In genomic region chr4:8428288-8429097, GRCh38 we compare ENCODE assay signal across 8 cellular contexts. TPM values are rescaled to one million over a fixed set of nuclear protein-coding genes. Genes with fewer than 3 reads are reported as not detected.
DNase-seq lines count a peak whose midpoint lies in the region; ATAC-seq, FAIRE-seq and TF ChIP-seq lines count a peak whose summit lies in the region.

No MANE protein-coding gene starts in this region.

- H3K27ac ChIP-seq in prostate gland = peak overlapping the region; percentile 84

- DNase-seq in NCI-H1417 treated with DMSO at 0.1 percent for 48 hours (lab: John Stamatoyannopoulos, UW) = peak; percentile 1
- DNase-seq in T follicular helper cell (ENCODE audit: low read depth) = peak; percentile 86
- peak; percentile 74 for DNase-seq in amniotic epithelial cell (ENCODE audit: low read depth)
- peak; percentile 90 for DNase-seq in left cardiac atrium
- DNase-seq in prostate gland (ENCODE audit: low spot score) = peak; percentile 81
- peak; percentile 91 for DNase-seq in urothelium cell line (ENCODE audit: low spot score)

- H3K4me1 ChIP-seq in prostate gland (replicated peaks) = peaks cover 2% of the 10 kb centered on the region

- TF ChIP-seq CTCF in prostate gland (IDR thresholded peaks at IDR 0.05) = peak in 2 of 4 experiments; percentile 24 to 26

- ATAC-seq in HG02840 (IDR thresholded peaks at IDR 0.05; ENCODE audit: low FRiP score, unreplicated experiment) = peak; percentile 94
- peak; percentile 98 for ATAC-seq in left cardiac atrium

- no peaks in the 10 kb centered on the region for H3K27me3 ChIP-seq in prostate gland (replicated peaks; ENCODE audit: insufficient read depth)

- no peaks in the 10 kb centered on the region for H3K9me3 ChIP-seq in prostate gland

- no peak for FAIRE-seq in urothelium cell line (lab: Jason Lieb, UNC)

- H3K36me3 ChIP-seq in prostate gland = no peaks in the 10 kb centered on the region

- intact Hi-C loops in left cardiac atrium (cut with DNase I) (no loop called here), prostate gland (cut with DNase I) (no loop called here)

- H3K4me3 ChIP-seq in prostate gland = peak overlapping the region; percentile 59 to 86

- WGBS in prostate gland = 1% methylated on average over 56 of the region's 56 CpGs

- TF ChIP-seq POLR2A in GM15510 (IDR thresholded peaks at IDR 0.05; ENCODE audit: borderline replicate concordance, extremely low read depth, insufficient read length) = peak; percentile 80
- peak; percentile 83 for TF ChIP-seq POLR2A in prostate gland (IDR thresholded peaks at IDR 0.05)

RNA-seq across cellular contexts. Expression of gene ACOX3, which starts 12.0 kb away (rescaled TPM):
- total RNA-seq in left cardiac atrium (10 to 100 TPM; 32.8 to 66.1 TPM), prostate gland (10 to 100 TPM; 65.7 to 75.4 TPM)

RNA-seq across cellular contexts. Expression of gene TRMT44, which starts 12.1 kb away (rescaled TPM):
- total RNA-seq in left cardiac atrium (10 to 100 TPM in 1 of 2 donors, 1 to 10 TPM in 1; 8.8 to 13.6 TPM), prostate gland (10 to 100 TPM; 35.2 to 63.9 TPM)

Comparison
In these comparisons a context has a peak if more than half of its experiments do, and no peak if none do; other contexts are left out.
1. Peak in every context shown above with its lines: DNase-seq, ATAC-seq, H3K4me3 ChIP-seq and H3K27ac ChIP-seq.
2. DNase-seq: peak in every context shown above with its lines; median percentile 91 in urothelium cell line; 90 in left cardiac atrium; 86 in T follicular helper cell; 81 in prostate gland; 74 in amniotic epithelial cell; 1 in NCI-H1417 treated with DMSO at 0.1 percent for 48 hours.